1 cellular context compared by ENCODE assay signal in genomic region chr20:63622096-63622495, GRCh38.
TF ChIP-seq lines count a peak whose summit lies in the region.

No MANE protein-coding gene starts in this region.

TF ChIP-seq in HepG2, 621 proteins besides CTCF, POLR2A, EP300 and RAD21:
- TF ChIP-seq MTF1 (CRISPR knock-in tag; IDR thresholded peaks at IDR 0.05) = no peak
- 0 out of 2 replicates have a peak, but pooled peaks have one; percentile 30 for TF ChIP-seq ZNF703 (CRISPR knock-in tag; IDR thresholded peaks at IDR 0.05; ENCODE audit: borderline replicate concordance)
- TF ChIP-seq PAF1 (CRISPR knock-in tag; IDR thresholded peaks at IDR 0.05) = no peak
- no peak for TF ChIP-seq SALL2 (CRISPR knock-in tag; IDR thresholded peaks at IDR 0.05)
- no peak for TF ChIP-seq GABPB1 (CRISPR knock-in tag; IDR thresholded peaks at IDR 0.05)
- TF ChIP-seq ELF4 (CRISPR knock-in tag; IDR thresholded peaks at IDR 0.05; ENCODE audit: borderline replicate concordance) = no peak
- TF ChIP-seq ZNF224 (CRISPR knock-in tag; IDR thresholded peaks at IDR 0.05) = 0 out of 2 replicates have a peak, but pooled peaks have one; percentile 35
